37 cellular contexts compared by ENCODE assay signal in genomic region chr16:55236655-55237054, GRCh38.
DNase-seq lines count a peak whose midpoint lies in the region; ATAC-seq, FAIRE-seq and TF ChIP-seq lines count a peak whose summit lies in the region.
"Had no signal": no experiment of that assay in that cellular context is flagged by ENCODE, and none has a peak within 500 bp of the region (broad histone marks: within the 10 kb centered on the region; RNA-seq: fewer than 3 reads in every experiment).

No MANE protein-coding gene starts in this region.

- no peak overlapping the region for H3K4me2 ChIP-seq in K562 (ENCODE audit: insufficient read depth, low read length)
- H3K4me2 ChIP-seq: A549, BLaER1 had no signal

- DNase-seq in NCI-H748 (lab: John Stamatoyannopoulos, UW; ENCODE audit: unreplicated experiment) (peak; percentile 33), NCI-H748 treated with DMSO at 0.1 percent for 48 hours (lab: John Stamatoyannopoulos, UW) (no peak), HEK293T (ENCODE audit: extremely low spot score) (no peak), K562 (ENCODE audit: extremely low read depth in 1 of 4, low spot score in 3 of 4) (no peak), esophagus muscularis mucosa (ENCODE audit: extremely low spot score) (peak; percentile 79), DMS153 treated with DMSO at 0.1 percent for 48 hours (lab: John Stamatoyannopoulos, UW; ENCODE audit: unreplicated experiment) (no peak), HuH-7 (ENCODE audit: low spot score) (no peak)
- no peak for DNase-seq in activated CD8-positive, alpha-beta memory T cell treated with anti-CD3 and anti-CD28 coated beads, Interleukin-2, amount 10 ng/mL, durations not matched to agents 7 days and 5 days
- DNase-seq: 8988T; ACHN; AML-193; BE2C; C1 segment of cervical spinal cord; Caco-2; Calu3; CD4-positive, alpha-beta memory T cell; CD4-positive, alpha-beta T cell; CD4-positive, CD25-positive, alpha-beta regulatory T cell; CD8-positive, alpha-beta memory T cell; CD8-positive, alpha-beta T cell; COR-L47; DMS 273 treated with DMSO at 0.1 percent for 48 hours; DMS153; DMS53; DMS79; DMS79 treated with DMSO at 0.1 percent for 48 hours; DND-41; EL had no signal

- POLR2A ChIA-PET in HEK293T (lab: Yijun Ruan, JAX) = no interaction called here
- POLR2A ChIA-PET in K562 (lab: Yijun Ruan, JAX) = no interaction called here

- H3K9me1 ChIP-seq in K562 (ENCODE audit: control insufficient read depth, insufficient read depth, low read length) = no peaks in the 10 kb centered on the region

- H3K27ac Mint-ChIP-seq in activated CD8-positive, alpha-beta memory T cell treated with anti-CD3 and anti-CD28 coated beads, Interleukin-2, amount 10 ng/mL, durations not matched to agents 7 days and 5 days = no peak overlapping the region
- H3K27ac Mint-ChIP-seq: B cell; CD14-positive monocyte; CD4-positive, alpha-beta memory T cell; CD4-positive, alpha-beta T cell; CD8-positive, alpha-beta memory T cell; CD8-positive, alpha-beta T cell had no signal

- no TSS peak for BruUV-seq in K562 (replicated peaks; lab: Mats Ljungman, UMichigan)

- intact Hi-C loops in K562 (cut with micrococcal nuclease) = no loop called here
- intact Hi-C loops in esophagus muscularis mucosa (cut with DNase I) = no loop called here

- TF ChIP-seq POLR2A in K562 (conservative IDR thresholded peaks at IDR 0.05) (no peak), esophagus muscularis mucosa (IDR thresholded peaks at IDR 0.05; ENCODE audit: low read depth) (no peak)

- H3K4me1 ChIP-seq in K562 (replicated peaks in 1 of 2; ENCODE audit: control insufficient read depth in 2 of 2, insufficient read depth in 2 of 2, low read length in 2 of 2) = no peaks in the 10 kb centered on the region
- H3K4me1 ChIP-seq in esophagus muscularis mucosa = no peaks in the 10 kb centered on the region
- H3K4me1 ChIP-seq: A549, BE2C, Caco-2 had no signal

- H3K9me3 ChIP-seq in K562 (replicated peaks; ENCODE audit: control insufficient read depth, insufficient read depth, low read depth, low read length) (no peaks in the 10 kb centered on the region), esophagus muscularis mucosa (no peaks in the 10 kb centered on the region)
- H3K9me3 ChIP-seq: A549; BE2C; BLaER1; BLaER1 treated with 17β-estradiol and CSF1 and Interleukin-3, amounts not matched to agents 10 nM and 100 nM; Caco-2 had no signal

- H4K20me1 ChIP-seq in K562 (replicated peaks; ENCODE audit: control insufficient read depth, insufficient read depth, low read length) = no peaks in the 10 kb centered on the region; the same call in 1 of the 2 replicates
- H4K20me1 ChIP-seq: BLaER1; BLaER1 treated with 17β-estradiol and CSF1 and Interleukin-3, amounts not matched to agents 10 nM and 100 nM had no signal

- TF ChIP-seq EP300 in K562 (IDR thresholded peaks at IDR 0.05; ENCODE audit: low read length) = no peak
- TF ChIP-seq EP300 in esophagus muscularis mucosa (IDR thresholded peaks at IDR 0.05) = no peak

- H3K27ac ChIP-seq in K562 (ENCODE audit: extremely low read depth, low read depth, low read length) (no peak overlapping the region), esophagus muscularis mucosa (replicated peaks in 1 of 4) (no peak overlapping the region)
- H3K27ac ChIP-seq: 22Rv1; A549; BLaER1; BLaER1 treated with 17β-estradiol and CSF1 and Interleukin-3, amounts not matched to agents 10 nM and 100 nM; C4-2B had no signal

- no peak for ATAC-seq in K562
- ATAC-seq in activated CD8-positive, alpha-beta memory T cell treated with anti-CD3 and anti-CD28 coated beads, Interleukin-2, amount 10 ng/mL, durations not matched to agents 7 days and 5 days = no peak
- ATAC-seq: A549; CD8-positive, alpha-beta T cell had no signal

- no peak overlapping the region for H2AFZ ChIP-seq in K562 (ENCODE audit: low read depth, low read length)

- no peaks in the 10 kb centered on the region for H3K36me3 Mint-ChIP-seq in activated CD8-positive, alpha-beta memory T cell treated with anti-CD3 and anti-CD28 coated beads, Interleukin-2, amount 10 ng/mL, durations not matched to agents 7 days and 5 days
- H3K36me3 Mint-ChIP-seq: CD14-positive monocyte; CD4-positive, alpha-beta memory T cell; CD4-positive, CD25-positive, alpha-beta regulatory T cell; CD8-positive, alpha-beta memory T cell; CD8-positive, alpha-beta T cell had no signal

- TF ChIP-seq CTCF in K562 (IDR thresholded peaks at IDR 0.05 in 2 of 3, conservative IDR thresholded peaks at IDR 0.05 in 1 of 3; ENCODE audit: insufficient read depth in 2 of 3, low read depth in 1 of 3, low read length in 3 of 3) = no peak
- TF ChIP-seq CTCF in esophagus muscularis mucosa (IDR thresholded peaks at IDR 0.05) = no peak

- 0% methylated on average over 5 of the region's 5 CpGs for WGBS in K562 (ENCODE audit: insufficient coverage, low coverage, missing lambda C conversion rate)
- WGBS in esophagus muscularis mucosa = 61% methylated on average over 4 of the region's 5 CpGs

- no peak overlapping the region for H3K4me3 ChIP-seq in K562
- no peak overlapping the region for H3K4me3 ChIP-seq in esophagus muscularis mucosa
- H3K4me3 ChIP-seq: A549; BLaER1; BLaER1 treated with 17β-estradiol and CSF1 and Interleukin-3, amounts not matched to agents 10 nM and 100 nM had no signal

- H3K79me2 ChIP-seq in K562 (ENCODE audit: control insufficient read depth, insufficient read depth, low read length) = no peaks in the 10 kb centered on the region

- no peak overlapping the region for H3K4me3 Mint-ChIP-seq in activated CD8-positive, alpha-beta memory T cell treated with anti-CD3 and anti-CD28 coated beads, Interleukin-2, amount 10 ng/mL, durations not matched to agents 7 days and 5 days
- H3K4me3 Mint-ChIP-seq: B cell; CD14-positive monocyte; CD4-positive, alpha-beta memory T cell; CD4-positive, alpha-beta T cell; CD4-positive, CD25-positive, alpha-beta regulatory T cell; CD8-positive, alpha-beta memory T cell; CD8-positive, alpha-beta T cell had no signal

- TF ChIP-seq RAD21 in K562 (CRISPR knock-in tag; conservative IDR thresholded peaks at IDR 0.05 in 1 of 2, IDR thresholded peaks at IDR 0.05 in 1 of 2) = no peak

- no peak for FAIRE-seq in K562 (lab: Jason Lieb, UNC)
- FAIRE-seq: A204.1, A549, D721Med had no signal

- H3K9me3 Mint-ChIP-seq in activated CD8-positive, alpha-beta memory T cell treated with anti-CD3 and anti-CD28 coated beads, Interleukin-2, amount 10 ng/mL, durations not matched to agents 7 days and 5 days (ENCODE audit: low read depth) = no peaks in the 10 kb centered on the region
- H3K9me3 Mint-ChIP-seq: CD4-positive, alpha-beta T cell; CD8-positive, alpha-beta memory T cell; CD8-positive, alpha-beta T cell had no signal

- H3K27me3 Mint-ChIP-seq in activated CD8-positive, alpha-beta memory T cell treated with anti-CD3 and anti-CD28 coated beads, Interleukin-2, amount 10 ng/mL, durations not matched to agents 7 days and 5 days = no peaks in the 10 kb centered on the region
- H3K27me3 Mint-ChIP-seq: CD4-positive, CD25-positive, alpha-beta regulatory T cell had no signal

- no peaks in the 10 kb centered on the region for H3K4me1 Mint-ChIP-seq in activated CD8-positive, alpha-beta memory T cell treated with anti-CD3 and anti-CD28 coated beads, Interleukin-2, amount 10 ng/mL, durations not matched to agents 7 days and 5 days
- H3K4me1 Mint-ChIP-seq: B cell; CD14-positive monocyte; CD4-positive, alpha-beta memory T cell; CD4-positive, CD25-positive, alpha-beta regulatory T cell; CD8-positive, alpha-beta memory T cell had no signal

- H3K27me3 ChIP-seq in K562 (ENCODE audit: control insufficient read depth in 2 of 2, insufficient read depth in 2 of 2, low read length in 2 of 2) = no peaks in the 10 kb centered on the region; a peak in 1 of 5 replicates
- H3K27me3 ChIP-seq in esophagus muscularis mucosa = peaks cover 0 to 24% (median 0%) of the 10 kb centered on the region in 4 donors
- H3K27me3 ChIP-seq: BE2C; BLaER1; BLaER1 treated with 17β-estradiol and CSF1 and Interleukin-3, amounts not matched to agents 10 nM and 100 nM had no signal

- in situ Hi-C loops in K562 (cut with MboI) = no loop called here

- CTCF ChIA-PET in HEK293T (lab: Yijun Ruan, JAX) (no interaction called here), K562 (lab: Yijun Ruan, JAX; ENCODE audit: low intra/inter-chr PET ratio) (no interaction called here)
- CTCF ChIA-PET in activated CD8-positive, alpha-beta memory T cell treated with anti-CD3 and anti-CD28 coated beads, Interleukin-2, amount 10 ng/mL, durations not matched to agents 7 days and 5 days (lab: Charles Lee) = no interaction called here

- no peak overlapping the region for H3K9ac ChIP-seq in K562 (ENCODE audit: insufficient read depth in 1 of 2, low read depth in 2 of 2, low read length in 2 of 2)
- H3K9ac ChIP-seq: BLaER1; BLaER1 treated with 17β-estradiol and CSF1 and Interleukin-3, amounts not matched to agents 10 nM and 100 nM had no signal

- H3K36me3 ChIP-seq in K562 (ENCODE audit: control insufficient read depth, insufficient read depth, low read length) (no peaks in the 10 kb centered on the region), esophagus muscularis mucosa (no peaks in the 10 kb centered on the region)
- H3K36me3 ChIP-seq: BE2C; BLaER1; BLaER1 treated with 17β-estradiol and CSF1 and Interleukin-3, amounts not matched to agents 10 nM and 100 nM had no signal

TF ChIP-seq in HEK293T, 16 proteins besides CTCF, POLR2A, EP300 and RAD21 (continues in another document):
- TF ChIP-seq SUZ12 (IDR thresholded peaks at IDR 0.05) (no peak), PKNOX1 (IDR thresholded peaks at IDR 0.05) (peak; percentile 69), NFRKB (IDR thresholded peaks at IDR 0.05) (no peak)

TF ChIP-seq in K562, 482 proteins besides CTCF, POLR2A, EP300 and RAD21:
- TF ChIP-seq PKNOX1 (IDR thresholded peaks at IDR 0.05) = peak; percentile 11; the same call in 1 of the 2 replicates
- TF ChIP-seq ZNF717 (CRISPR knock-in tag; IDR thresholded peaks at IDR 0.05) = no peak

Comparison
In these comparisons a context has a peak if more than half of its experiments do, and no peak if none do; other contexts are left out.
1. DNase-seq: peak in NCI-H748 (single experiment) and esophagus muscularis mucosa (single experiment); none in NCI-H748 treated with DMSO at 0.1 percent for 48 hours (single experiment), HEK293T (single experiment), K562 (0 of 4), DMS153 treated with DMSO at 0.1 percent for 48 hours (single experiment), activated CD8-positive, alpha-beta memory T cell treated with anti-CD3 and anti-CD28 coated beads, Interleukin-2, amount 10 ng/mL, durations not matched to agents 7 days and 5 days (single experiment) and HuH-7 (single experiment).